In the genomic region with DNA sequence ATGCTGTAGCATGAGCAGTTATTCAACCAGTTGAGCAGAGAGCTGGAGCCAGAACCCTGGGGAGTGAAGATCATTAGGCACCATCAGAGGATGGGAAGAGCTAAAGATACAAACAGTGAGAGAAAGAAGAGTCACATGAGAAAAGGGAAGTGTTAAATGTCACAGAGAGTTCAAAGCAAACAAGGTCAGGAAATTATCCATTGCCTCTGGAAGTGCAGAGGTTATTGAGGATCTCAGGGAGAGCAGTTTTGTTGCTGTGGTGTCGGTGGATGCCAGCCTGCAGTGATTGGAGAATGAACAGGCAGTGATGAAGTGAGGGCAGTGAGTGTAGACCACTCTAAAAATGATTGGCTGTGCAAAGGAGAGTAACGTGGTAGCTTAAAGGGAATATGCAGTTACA, we compare ENCODE assay signal across 2 cellular contexts.
TF ChIP-seq lines count a peak whose summit lies in the region.

No MANE protein-coding gene starts in this region.

TF ChIP-seq in IMR-90, 13 proteins besides CTCF, POLR2A, EP300 and RAD21:
- TF ChIP-seq NFE2L2 (IDR thresholded peaks at IDR 0.05; ENCODE audit: low read depth, low read length) (no peak), MAZ (IDR thresholded peaks at IDR 0.05; ENCODE audit: borderline replicate concordance, low read depth, low read length) (no peak), CHD1 (IDR thresholded peaks at IDR 0.05; ENCODE audit: low read depth, low read length) (no peak)
- TF ChIP-seq, protein P1, sequence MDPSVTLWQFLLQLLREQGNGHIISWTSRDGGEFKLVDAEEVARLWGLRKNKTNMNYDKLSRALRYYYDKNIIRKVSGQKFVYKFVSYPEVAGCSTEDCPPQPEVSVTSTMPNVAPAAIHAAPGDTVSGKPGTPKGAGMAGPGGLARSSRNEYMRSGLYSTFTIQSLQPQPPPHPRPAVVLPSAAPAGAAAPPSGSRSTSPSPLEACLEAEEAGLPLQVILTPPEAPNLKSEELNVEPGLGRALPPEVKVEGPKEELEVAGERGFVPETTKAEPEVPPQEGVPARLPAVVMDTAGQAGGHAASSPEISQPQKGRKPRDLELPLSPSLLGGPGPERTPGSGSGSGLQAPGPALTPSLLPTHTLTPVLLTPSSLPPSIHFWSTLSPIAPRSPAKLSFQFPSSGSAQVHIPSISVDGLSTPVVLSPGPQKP (IDR thresholded peaks at IDR 0.05; ENCODE audit: borderline replicate concordance, low read depth, low read length): no peak

TF ChIP-seq in K562, 482 proteins besides CTCF, POLR2A, EP300 and RAD21:
- TF ChIP-seq KDM2B (CRISPR knock-in tag; IDR thresholded peaks at IDR 0.05): no peak
- peak; percentile 43; the same call in 1 of the 2 replicates for TF ChIP-seq SPI1 (IDR thresholded peaks at IDR 0.05; ENCODE audit: borderline replicate concordance, low read depth, low read length)
